Comparison of ENCODE assay signal across 20 cellular contexts in genomic region chr14:47490766-47491165, GRCh38.
"Had no signal": no experiment of that assay in that cellular context is flagged by ENCODE, and none has a peak within 500 bp of the region (broad histone marks: within the 10 kb centered on the region; RNA-seq: fewer than 3 reads in every experiment).

No MANE protein-coding gene starts in this region.

- H3K27ac ChIP-seq: HL-60 had no signal

- H3K27me3 ChIP-seq: MG63 had no signal

- DNase-seq: IMR-90, Karpas-422, KG1, MG63, NCI-H1092, NCI-H1105 treated with DMSO at 0.1 percent for 48 hours, NCI-H1417 treated with DMSO at 0.1 percent for 48 hours, NCI-H146, NCI-H1694 treated with DMSO at 0.1 percent for 48 hours, NCI-H1930, NCI-H2081, NCI-H2107, NCI-H2227 treated with DMSO at 0.1 percent for 48 hours, NCI-H524, NCI-H526 treated with DMSO at 0.1 percent for 48 hours, NCI-H748 treated with DMSO at 0.1 percent for 48 hours, Right ventricle myocardium superior, RPMI8226 had no signal

- H3K36me3 ChIP-seq: MG63 had no signal

- H3K9me3 ChIP-seq: MG63 had no signal

- ATAC-seq: SK-N-SH treated with all-trans-retinoic acid at 6 μM for 48 hours had no signal

- H3K4me3 ChIP-seq: MG63 had no signal
